Comparison of ENCODE assay signal across 36 cellular contexts in the genomic region with DNA sequence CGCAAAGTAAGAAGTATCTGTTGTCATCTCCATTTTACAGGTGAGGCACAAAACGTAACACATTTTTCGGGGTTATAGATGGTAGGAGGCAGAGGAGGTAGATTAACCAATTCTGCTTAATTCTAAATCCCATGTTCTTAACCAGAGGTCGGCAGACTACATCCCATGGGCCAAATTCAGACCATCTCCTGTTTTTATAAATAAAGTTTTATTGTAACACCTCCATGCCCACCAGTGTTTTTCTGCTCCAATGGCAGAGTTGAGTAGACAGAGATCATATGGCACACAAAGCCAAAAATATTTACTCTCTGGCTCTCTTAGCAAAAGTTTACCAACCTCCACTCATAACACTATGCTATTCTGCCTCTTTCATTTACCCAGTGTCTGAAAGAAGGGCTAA. TPM values are rescaled to one million over a fixed set of nuclear protein-coding genes. Genes with fewer than 3 reads are reported as not detected.
"Had no signal": no experiment of that assay in that cellular context is flagged by ENCODE, and none has a peak within 500 bp of the region (broad histone marks: within the 10 kb centered on the region; RNA-seq: fewer than 3 reads in every experiment).

No MANE protein-coding gene starts in this region.

- H3K9me3 ChIP-seq: MG63 had no signal

- H3K36me3 ChIP-seq: MG63 had no signal

- DNase-seq: Kasumi-1, MG63, MM.1S, NCI-H1048, NCI-H1092, NCI-H1092 treated with DMSO at 0.1 percent for 48 hours, NCI-H1105, NCI-H1105 treated with DMSO at 0.1 percent for 48 hours, NCI-H1417, NCI-H1417 treated with DMSO at 0.1 percent for 48 hours, NCI-H1436, NCI-H1436 treated with DMSO at 0.1 percent for 48 hours, NCI-H146, NCI-H1694, NCI-H1694 treated with DMSO at 0.1 percent for 48 hours, NCI-H187, NCI-H187 treated with DMSO at 0.1 percent for 48 hours, NCI-H1930, NCI-H2029, NCI-H2029 treated with DMSO at 0.1 percent for 48 hours, NCI-H2081, NCI-H2081 treated with DMSO at 0.1 percent for 48 hours, NCI-H2107, NCI-H2171, NCI-H2171 treated with DMSO at 0.1 percent for 48 hours, NCI-H2227 treated with DMSO at 0.1 percent for 48 hours, NCI-H226, NCI-H345, NCI-H446, NCI-H446 treated with DMSO at 0.1 percent for 48 hours, NCI-H510A, NCI-H510A treated with DMSO at 0.1 percent for 48 hours, NCI-H524, NCI-H524 treated with DMSO at 0.1 percent for 48 hours, NCI-H526 had no signal

- H3K27me3 ChIP-seq: MG63 had no signal

- H3K4me3 ChIP-seq: MG63 had no signal

RNA-seq across cellular contexts. Expression of gene FHAD1, which starts 30.9 kb away (rescaled TPM):
- total RNA-seq: MCF 10A had no signal
